8 cellular contexts compared by ENCODE assay signal in genomic region chr18:79394438-79395307, GRCh38. TPM values are rescaled to one million over a fixed set of nuclear protein-coding genes. Genes with fewer than 3 reads are reported as not detected.
DNase-seq lines count a peak whose midpoint lies in the region; ATAC-seq lines count a peak whose summit lies in the region.

No MANE protein-coding gene starts in this region.

- H3K27me3 Mint-ChIP-seq in activated T-helper 2 cell treated with anti-CD3 and anti-CD28 coated beads, Interferon-gamma antibody, Interleukin-2, Interleukin-4, amounts not matched to agents 10 μg/mL and 5 μg/mL and 100 μg/mL, durations not matched to agents 14 hours and 24 hours and 36 hours (ENCODE audit: low read depth), result peaks cover 25% of the 10 kb centered on the region

- no peak for ATAC-seq in HG02840 (IDR thresholded peaks at IDR 0.05; ENCODE audit: low FRiP score, unreplicated experiment)

- H3K36me3 Mint-ChIP-seq in activated T-helper 2 cell treated with anti-CD3 and anti-CD28 coated beads, Interferon-gamma antibody, Interleukin-2, Interleukin-4, amounts not matched to agents 10 μg/mL and 5 μg/mL and 100 μg/mL, durations not matched to agents 14 hours and 24 hours and 36 hours (ENCODE audit: low read depth), result peaks cover 25% of the 10 kb centered on the region

- no peaks in the 10 kb centered on the region for H3K9me3 Mint-ChIP-seq in activated T-helper 2 cell treated with anti-CD3 and anti-CD28 coated beads, Interferon-gamma antibody, Interleukin-2, Interleukin-4, amounts not matched to agents 10 μg/mL and 5 μg/mL and 100 μg/mL, durations not matched to agents 14 hours and 24 hours and 36 hours

- H3K27ac Mint-ChIP-seq in activated T-helper 2 cell treated with anti-CD3 and anti-CD28 coated beads, Interferon-gamma antibody, Interleukin-2, Interleukin-4, amounts not matched to agents 10 μg/mL and 5 μg/mL and 100 μg/mL, durations not matched to agents 14 hours and 24 hours and 36 hours, result peak overlapping the region; percentile 86

- peak; percentile 59 for DNase-seq in Daoy (ENCODE audit: low read depth)
- DNase-seq in NCI-H1105 treated with DMSO at 0.1 percent for 48 hours (lab: John Stamatoyannopoulos, UW), result peak; percentile 60
- DNase-seq in activated T-helper 2 cell treated with anti-CD3 and anti-CD28 coated beads, Interferon-gamma antibody, Interleukin-2, Interleukin-4, amounts not matched to agents 10 μg/mL and 5 μg/mL and 100 μg/mL, durations not matched to agents 14 hours and 24 hours and 36 hours (ENCODE audit: low spot score), result no peak
- DNase-seq in germinal center (ENCODE audit: low spot score), result peak; percentile 64
- no peak for DNase-seq in NCI-H226
- no peak for DNase-seq in SHP77 treated with DMSO at 0.1 percent for 48 hours (lab: John Stamatoyannopoulos, UW)

- H3K27ac ChIP-seq in rectal smooth muscle tissue (ENCODE audit: low read depth, low read length), result peak overlapping the region; percentile 89

- H3K4me1 ChIP-seq in rectal smooth muscle tissue (ENCODE audit: control insufficient read depth, insufficient read depth, low read length), result peaks cover 12% of the 10 kb centered on the region

- intact Hi-C loops in activated T-helper 2 cell treated with anti-CD3 and anti-CD28 coated beads, Interferon-gamma antibody, Interleukin-2, Interleukin-4, amounts not matched to agents 10 μg/mL and 5 μg/mL and 100 μg/mL, durations not matched to agents 14 hours and 24 hours and 36 hours (cut with micrococcal nuclease), result loop anchor here (1.0 to 5.0 kb wide), 5 partner anchors 48 to 638 kb away; partner anchors contain the start of genes ATP9B, CTDP1 and RBFA

- H3K4me3 Mint-ChIP-seq in activated T-helper 2 cell treated with anti-CD3 and anti-CD28 coated beads, Interferon-gamma antibody, Interleukin-2, Interleukin-4, amounts not matched to agents 10 μg/mL and 5 μg/mL and 100 μg/mL, durations not matched to agents 14 hours and 24 hours and 36 hours (ENCODE audit: low read depth), result peak overlapping the region; percentile 80

- no peak overlapping the region for H3K9ac ChIP-seq in rectal smooth muscle tissue (ENCODE audit: low read length)

- no peaks in the 10 kb centered on the region for H3K36me3 ChIP-seq in rectal smooth muscle tissue (ENCODE audit: control insufficient read depth, insufficient read depth, low read length)

- H3K27me3 ChIP-seq in rectal smooth muscle tissue (ENCODE audit: control insufficient read depth, insufficient read depth, low read length), result no peaks in the 10 kb centered on the region

- H3K4me3 ChIP-seq in rectal smooth muscle tissue (ENCODE audit: low read length), result peak overlapping the region; percentile 57

- H3K4me1 Mint-ChIP-seq in activated T-helper 2 cell treated with anti-CD3 and anti-CD28 coated beads, Interferon-gamma antibody, Interleukin-2, Interleukin-4, amounts not matched to agents 10 μg/mL and 5 μg/mL and 100 μg/mL, durations not matched to agents 14 hours and 24 hours and 36 hours (ENCODE audit: low read depth), result peaks cover 14% of the 10 kb centered on the region

RNA-seq across cellular contexts. Expression of gene NFATC1, which starts 1.1 kb away (rescaled TPM):
- total RNA-seq in Daoy (2014; rRNA removed; shearing (Covaris generic)), result 1.5 and 2.1 TPM in 2 replicates
- 95.0 and 99.9 TPM in 2 replicates for total RNA-seq in activated T-helper 2 cell treated with anti-CD3 and anti-CD28 coated beads, Interferon-gamma antibody, Interleukin-2, Interleukin-4, amounts not matched to agents 10 μg/mL and 5 μg/mL and 100 μg/mL, durations not matched to agents 14 hours and 24 hours and 36 hours

Comparison
In these comparisons a context has a peak if more than half of its experiments do, and no peak if none do; other contexts are left out.
1. DNase-seq: peak in Daoy (single experiment), NCI-H1105 treated with DMSO at 0.1 percent for 48 hours (single experiment) and germinal center (single experiment); none in activated T-helper 2 cell treated with anti-CD3 and anti-CD28 coated beads, Interferon-gamma antibody, Interleukin-2, Interleukin-4, amounts not matched to agents 10 μg/mL and 5 μg/mL and 100 μg/mL, durations not matched to agents 14 hours and 24 hours and 36 hours (single experiment), NCI-H226 (single experiment) and SHP77 treated with DMSO at 0.1 percent for 48 hours (single experiment).
2. RNA of gene NFATC1, which starts 1.1 kb away (total RNA-seq): 95.0 to 99.9 TPM in activated T-helper 2 cell treated with anti-CD3 and anti-CD28 coated beads, Interferon-gamma antibody, Interleukin-2, Interleukin-4, amounts not matched to agents 10 μg/mL and 5 μg/mL and 100 μg/mL, durations not matched to agents 14 hours and 24 hours and 36 hours; 1.5 to 2.1 TPM in Daoy; every median in the first group is over 10 times any median in the second.